ENCODE assay signal across 8 cellular contexts in genomic region chr7:29988391-29989256, GRCh38. TPM values are rescaled to one million over a fixed set of nuclear protein-coding genes. Genes with fewer than 3 reads are reported as not detected.
DNase-seq lines count a peak whose midpoint lies in the region; ATAC-seq and TF ChIP-seq lines count a peak whose summit lies in the region.

No MANE protein-coding gene starts in this region.

- peaks cover 12% of the 10 kb centered on the region for H3K9me3 ChIP-seq in HUES64 (ENCODE audit: insufficient read depth, low read depth, low read length)

- WGBS in HUES64, result 1% methylated on average over 75 of the region's 75 CpGs

- H3K27me3 ChIP-seq in HUES64 (ENCODE audit: insufficient read depth, low read length), result no peaks in the 10 kb centered on the region

- H3K4me3 ChIP-seq in HUES64 (ENCODE audit: low read length), result peak overlapping the region; percentile 98
- peak overlapping the region; percentile 77 to 79 for H3K4me3 ChIP-seq in cardiac fibroblast (replicated peaks in 1 of 2; ENCODE audit: low read depth in 2 of 2, low read length in 2 of 2)
- peak overlapping the region; percentile 95 for H3K4me3 ChIP-seq in skeletal muscle cell (ENCODE audit: low read depth, low read length)

- peak; percentile 28 for DNase-seq in DMS53 treated with DMSO at 0.1 percent for 48 hours (lab: John Stamatoyannopoulos, UW; ENCODE audit: unreplicated experiment)
- peak; percentile 72 for DNase-seq in SW480 (ENCODE audit: low spot score)
- DNase-seq in cardiac fibroblast (ENCODE audit: low read depth in 2 of 2), result peak; percentile 69 to 83
- DNase-seq in iPS-NIHi11 (ENCODE audit: low spot score), result peak; percentile 53
- DNase-seq in skeletal muscle cell (ENCODE audit: low read depth), result peak; percentile 63
- DNase-seq in NCI-H1694 (lab: John Stamatoyannopoulos, UW), result no peak

- ATAC-seq in GM21447 (IDR thresholded peaks at IDR 0.05; ENCODE audit: unreplicated experiment), result peak; percentile 37

- peak overlapping the region; percentile 96 for H3K9ac ChIP-seq in HUES64 (ENCODE audit: low read depth, low read length)

- H3K27ac ChIP-seq in HUES64 (ENCODE audit: low read depth, low read length), result peak overlapping the region; percentile 61

- no peak for TF ChIP-seq CTCF in cardiac fibroblast (IDR thresholded peaks at IDR 0.05; ENCODE audit: low read depth, low read length)

- H3K36me3 ChIP-seq in HUES64 (ENCODE audit: insufficient read depth, low read length), result peaks cover 2% of the 10 kb centered on the region; the same call in 1 of the 2 replicates

- H3K4me1 ChIP-seq in HUES64 (ENCODE audit: insufficient read depth, low read length), result peaks cover 14% of the 10 kb centered on the region

RNA-seq across cellular contexts. Expression of gene SCRN1, which starts 1.0 kb away (rescaled TPM):
- polyA plus RNA-seq in HUES64 (2013, experiment 1 of 2), result 44.4 TPM
- 59.2 TPM for polyA plus RNA-seq in HUES64 (2013, experiment 2 of 2)

RNA-seq across cellular contexts. Expression of gene FKBP14, which starts 37.9 kb away (rescaled TPM):
- 6.4 TPM for polyA plus RNA-seq in HUES64 (2013, experiment 1 of 2)
- polyA plus RNA-seq in HUES64 (2013, experiment 2 of 2), result 9.4 TPM

RNA-seq across cellular contexts. Expression of gene PLEKHA8, which starts 39.6 kb away (rescaled TPM):
- 24.0 TPM for polyA plus RNA-seq in HUES64 (2013, experiment 1 of 2)
- polyA plus RNA-seq in HUES64 (2013, experiment 2 of 2), result 29.7 TPM
